ENCODE assay signal across 16 cellular contexts in the genomic region with DNA sequence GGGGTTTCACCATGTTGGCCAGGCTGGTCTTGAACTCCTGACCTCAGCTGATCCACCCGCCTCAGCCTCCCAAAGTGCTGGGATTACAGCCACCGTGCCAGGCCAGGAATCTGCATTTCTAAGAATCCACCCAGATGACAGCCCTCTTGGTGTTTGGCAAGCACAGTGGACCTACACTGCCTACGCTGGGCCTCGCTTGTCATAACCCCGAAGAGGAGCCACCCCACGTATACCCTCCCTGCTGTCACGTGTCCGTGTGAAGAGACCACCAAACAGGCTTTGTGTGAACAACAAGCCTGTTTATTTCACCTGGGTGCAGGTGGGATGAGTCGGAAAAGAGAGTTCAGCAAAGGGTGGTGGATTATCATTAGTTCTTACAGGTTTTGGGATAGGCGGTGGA. TPM values are rescaled to one million over a fixed set of nuclear protein-coding genes. Genes with fewer than 3 reads are reported as not detected.
DNase-seq lines count a peak whose midpoint lies in the region; ATAC-seq and TF ChIP-seq lines count a peak whose summit lies in the region.
"Not testable (repeated sequence)": the region's sequence is repeated elsewhere in the genome, so short reads cannot be mapped to it uniquely, and the experiment has no call there.
"Had no signal": no experiment of that assay in that cellular context is flagged by ENCODE, and none has a peak within 500 bp of the region (broad histone marks: within the 10 kb centered on the region; RNA-seq: fewer than 3 reads in every experiment).

No MANE protein-coding gene starts in this region.

- H3K9ac ChIP-seq in OCI-LY1 (ENCODE audit: low read length) = not testable (repeated sequence)

- H3F3A ChIP-seq in OCI-LY1 (ENCODE audit: insufficient read depth, low read length) = not testable (repeated sequence)

- not testable (repeated sequence) for H4K20me1 ChIP-seq in OCI-LY1 (ENCODE audit: insufficient read depth, low read length)

- peaks cover 34% of the 10 kb centered on the region for H3K79me2 ChIP-seq in OCI-LY1 (ENCODE audit: insufficient read depth, low read length)

- H3K4me1 ChIP-seq in Caco-2 (peaks cover 11% of the 10 kb centered on the region; the same call in 1 of the 2 replicates), OCI-LY1 (ENCODE audit: insufficient read depth, low read length, severe bottlenecking) (peaks cover 38% of the 10 kb centered on the region)

- DNase-seq in Caco-2; activated CD4-positive, alpha-beta T cell treated with anti-CD3 and anti-CD28 coated beads for 36 hours; activated naive CD4-positive, alpha-beta T cell treated with anti-CD3 and anti-CD28 coated beads for 36 hours; effector memory CD8-positive, alpha-beta T cell; mesothelial cell of epicardium (ENCODE audit: low spot score in 2 of 2, unreplicated experiment in 2 of 2); progenitor cell of endocrine pancreas (ENCODE audit: low spot score, unreplicated experiment): not testable (repeated sequence)

- H3K9me3 ChIP-seq in Caco-2; OCI-LY1 (ENCODE audit: low read length): not testable (repeated sequence)

- not testable (repeated sequence) for H3K9me2 ChIP-seq in OCI-LY1 (ENCODE audit: low read depth, low read length)

- not testable (repeated sequence) for BruUV-seq in Caco-2 (replicated peaks; lab: Mats Ljungman, UMichigan)

- not testable (repeated sequence) for ATAC-seq in activated CD4-positive, alpha-beta T cell treated with anti-CD3 and anti-CD28 coated beads for 36 hours; effector memory CD8-positive, alpha-beta T cell (replicated peaks)

- H3K36me3 Mint-ChIP-seq in Caco-2 (ENCODE audit: insufficient read depth, unreplicated experiment) = peaks cover 72% of the 10 kb centered on the region
- peaks cover 36% of the 10 kb centered on the region for H3K36me3 Mint-ChIP-seq in activated CD4-positive, alpha-beta T cell treated with anti-CD3 and anti-CD28 coated beads for 36 hours (ENCODE audit: low read depth)
- H3K36me3 Mint-ChIP-seq in activated naive CD4-positive, alpha-beta T cell treated with anti-CD3 and anti-CD28 coated beads for 36 hours (ENCODE audit: low read depth) = peaks cover 31% of the 10 kb centered on the region
- peaks cover 48% of the 10 kb centered on the region for H3K36me3 Mint-ChIP-seq in effector memory CD8-positive, alpha-beta T cell (ENCODE audit: insufficient read depth)
- peaks cover 33% of the 10 kb centered on the region for H3K36me3 Mint-ChIP-seq in mesothelial cell of epicardium
- peaks cover 28% of the 10 kb centered on the region for H3K36me3 Mint-ChIP-seq in progenitor cell of endocrine pancreas (ENCODE audit: insufficient read depth)

- not testable (repeated sequence) for H2AFZ ChIP-seq in OCI-LY1 (ENCODE audit: low read length)

- H3K4me3 Mint-ChIP-seq in Caco-2 (ENCODE audit: unreplicated experiment) (peak overlapping the region; percentile 95), mesothelial cell of epicardium (peak overlapping the region; percentile 93), progenitor cell of endocrine pancreas (ENCODE audit: low read depth) (peak overlapping the region; percentile 99)
- peak overlapping the region; percentile 90 for H3K4me3 Mint-ChIP-seq in activated CD4-positive, alpha-beta T cell treated with anti-CD3 and anti-CD28 coated beads for 36 hours
- H3K4me3 Mint-ChIP-seq in activated naive CD4-positive, alpha-beta T cell treated with anti-CD3 and anti-CD28 coated beads for 36 hours = peak overlapping the region; percentile 99
- H3K4me3 Mint-ChIP-seq in effector memory CD8-positive, alpha-beta T cell = peak overlapping the region; percentile 94 to 98

- H3K4me1 Mint-ChIP-seq in Caco-2 (ENCODE audit: low read depth, unreplicated experiment) (peaks cover 14% of the 10 kb centered on the region), mesothelial cell of epicardium (peaks cover 15% of the 10 kb centered on the region), progenitor cell of endocrine pancreas (ENCODE audit: low read depth) (peaks cover 15% of the 10 kb centered on the region)
- H3K4me1 Mint-ChIP-seq in activated CD4-positive, alpha-beta T cell treated with anti-CD3 and anti-CD28 coated beads for 36 hours = peaks cover 33% of the 10 kb centered on the region
- peaks cover 35% of the 10 kb centered on the region for H3K4me1 Mint-ChIP-seq in activated naive CD4-positive, alpha-beta T cell treated with anti-CD3 and anti-CD28 coated beads for 36 hours (ENCODE audit: low read depth)
- peaks cover 19 to 29% of the 10 kb centered on the region in 2 donors for H3K4me1 Mint-ChIP-seq in effector memory CD8-positive, alpha-beta T cell (ENCODE audit: low read depth in 2 of 2)

- H3K36me3 ChIP-seq in Caco-2 (ENCODE audit: control insufficient read depth, insufficient read depth, low read length) = not testable (repeated sequence)
- H3K36me3 ChIP-seq in OCI-LY1 (ENCODE audit: insufficient read depth, low read length) = peaks cover 50% of the 10 kb centered on the region

- POLR2A ChIA-PET in Caco-2 (lab: Charles Lee) = not testable (repeated sequence)
- POLR2A ChIA-PET in activated CD4-positive, alpha-beta T cell treated with anti-CD3 and anti-CD28 coated beads for 36 hours (lab: Charles Lee) = interaction anchor here (1.9 kb wide), 1 partner anchor 51 kb away, joined by 8 read pairs; a partner anchor contains a TSS

- H3K27me3 ChIP-seq in Caco-2 (replicated peaks; ENCODE audit: control insufficient read depth, insufficient read depth, low read length); OCI-LY1 (ENCODE audit: insufficient read depth, low read length): not testable (repeated sequence)

- H3K4me2 ChIP-seq in OCI-LY1 (ENCODE audit: low read length) = not testable (repeated sequence)

- not testable (repeated sequence) for TF ChIP-seq CTCF in Caco-2 (IDR thresholded peaks at IDR 0.05; ENCODE audit: insufficient read depth in 1 of 2, low read depth in 1 of 2, low read length in 1 of 2, severe bottlenecking in 1 of 2, unreplicated experiment in 1 of 2); OCI-LY1 (IDR thresholded peaks at IDR 0.05; ENCODE audit: low read length); mesothelial cell of epicardium (IDR thresholded peaks at IDR 0.05; ENCODE audit: unreplicated experiment); progenitor cell of endocrine pancreas (IDR thresholded peaks at IDR 0.05; ENCODE audit: unreplicated experiment)

- not testable (repeated sequence) for H3K9me3 Mint-ChIP-seq in Caco-2 (ENCODE audit: unreplicated experiment); activated CD4-positive, alpha-beta T cell treated with anti-CD3 and anti-CD28 coated beads for 36 hours (ENCODE audit: low read depth); activated naive CD4-positive, alpha-beta T cell treated with anti-CD3 and anti-CD28 coated beads for 36 hours; effector memory CD8-positive, alpha-beta T cell; mesothelial cell of epicardium; progenitor cell of endocrine pancreas (ENCODE audit: low read depth)

- H3K27ac Mint-ChIP-seq in Caco-2 (ENCODE audit: unreplicated experiment) (peak overlapping the region; percentile 97), mesothelial cell of epicardium (peak overlapping the region; percentile 98), progenitor cell of endocrine pancreas (peak overlapping the region; percentile 95)
- H3K27ac Mint-ChIP-seq in activated CD4-positive, alpha-beta T cell treated with anti-CD3 and anti-CD28 coated beads for 36 hours = peak overlapping the region; percentile 93
- H3K27ac Mint-ChIP-seq in activated naive CD4-positive, alpha-beta T cell treated with anti-CD3 and anti-CD28 coated beads for 36 hours = peak overlapping the region; percentile 97
- peak overlapping the region; percentile 98 to 100 for H3K27ac Mint-ChIP-seq in effector memory CD8-positive, alpha-beta T cell

- H3K27me3 Mint-ChIP-seq in Caco-2 (ENCODE audit: insufficient read depth, unreplicated experiment); activated CD4-positive, alpha-beta T cell treated with anti-CD3 and anti-CD28 coated beads for 36 hours; activated naive CD4-positive, alpha-beta T cell treated with anti-CD3 and anti-CD28 coated beads for 36 hours (ENCODE audit: low read depth); effector memory CD8-positive, alpha-beta T cell; mesothelial cell of epicardium (ENCODE audit: low read depth); progenitor cell of endocrine pancreas: not testable (repeated sequence)

- peak overlapping the region; percentile 94 for H3K27ac ChIP-seq in OCI-LY1 (ENCODE audit: low read depth, low read length, poor library complexity, severe bottlenecking)

- H3K4me3 ChIP-seq in Caco-2 (ENCODE audit: low read depth, low read length); OCI-LY1 (ENCODE audit: low read depth, low read length, poor library complexity, severe bottlenecking): not testable (repeated sequence)

- CTCF ChIA-PET in Caco-2 (lab: Charles Lee) = not testable (repeated sequence)
- CTCF ChIA-PET in activated CD4-positive, alpha-beta T cell treated with anti-CD3 and anti-CD28 coated beads for 36 hours (lab: Charles Lee) = interaction anchor here (1.2 kb wide), 1 partner anchor 378 kb away, joined by 4 read pairs; no protein-coding TSS in a partner anchor
- CTCF ChIA-PET in activated naive CD4-positive, alpha-beta T cell treated with anti-CD3 and anti-CD28 coated beads for 36 hours (lab: Charles Lee) = interaction anchor here (1.5 to 1.6 kb wide), 2 partner anchors 49 to 51 kb away, joined by 3 to 5 read pairs; a partner anchor contains a TSS

- intact Hi-C loops in Caco-2 (cut with micrococcal nuclease; ENCODE audit: unreplicated experiment) = loop anchor here (2.0 kb wide), 1 partner anchor 52 kb away; a partner anchor contains a TSS
- intact Hi-C loops in activated CD4-positive, alpha-beta T cell treated with anti-CD3 and anti-CD28 coated beads for 36 hours (cut with DNase I, micrococcal nuclease) = loop anchor here (5.0 to 10.0 kb wide), 2 partner anchors 168 to 375 kb away; a partner anchor contains a TSS
- intact Hi-C loops in activated naive CD4-positive, alpha-beta T cell treated with anti-CD3 and anti-CD28 coated beads for 36 hours (cut with micrococcal nuclease) = loop anchor here (5.0 kb wide), 3 partner anchors 120 to 375 kb away; a partner anchor contains a TSS

RNA-seq across cellular contexts. Expression of a gene that starts 50.0 kb away (rescaled TPM):
- total RNA-seq in Caco-2 (2022) = 23.4 and 26.4 TPM in 2 replicates
- total RNA-seq in activated CD4-positive, alpha-beta T cell treated with anti-CD3 and anti-CD28 coated beads for 36 hours = 10 to 100 TPM; 11.5 to 14.0 TPM
- 10 to 100 TPM in 1 of 2 experiments, 1 to 10 TPM in 1; 9.5 to 10.7 TPM for total RNA-seq in activated naive CD4-positive, alpha-beta T cell treated with anti-CD3 and anti-CD28 coated beads for 36 hours
- total RNA-seq in mesothelial cell of epicardium = 5.3 to 5.9 TPM (median 5.6 TPM) in 3 replicates
- total RNA-seq in progenitor cell of endocrine pancreas = 9.5 and 9.7 TPM in 2 replicates
- total RNA-seq: cardiac septum had no signal

RNA-seq across cellular contexts. Expression of a gene that starts 50.2 kb away (rescaled TPM):
- total RNA-seq in Caco-2 (2022) (106 and 110 TPM in 2 replicates), mesothelial cell of epicardium (45.4 to 52.5 TPM (median 46.1 TPM) in 3 replicates), progenitor cell of endocrine pancreas (63.9 and 69.2 TPM in 2 replicates)
- total RNA-seq in activated CD4-positive, alpha-beta T cell treated with anti-CD3 and anti-CD28 coated beads for 36 hours = 100 to 1,000 TPM; 179 to 206 TPM
- total RNA-seq in activated naive CD4-positive, alpha-beta T cell treated with anti-CD3 and anti-CD28 coated beads for 36 hours = 100 to 1,000 TPM; 269 to 287 TPM

RNA-seq across cellular contexts. Expression of a gene that starts 51.4 kb away (rescaled TPM):
- 129 and 139 TPM in 2 replicates for total RNA-seq in Caco-2 (2022)
- 10 to 100 TPM; 32.7 to 34.5 TPM for total RNA-seq in activated CD4-positive, alpha-beta T cell treated with anti-CD3 and anti-CD28 coated beads for 36 hours
- 10 to 100 TPM; 37.7 to 39.8 TPM for total RNA-seq in activated naive CD4-positive, alpha-beta T cell treated with anti-CD3 and anti-CD28 coated beads for 36 hours
- total RNA-seq in mesothelial cell of epicardium = 51.8 to 58.4 TPM (median 54.1 TPM) in 3 replicates
- total RNA-seq in progenitor cell of endocrine pancreas = 89.3 and 89.6 TPM in 2 replicates

RNA-seq across cellular contexts. Expression of a gene that starts 51.9 kb away (rescaled TPM):
- not detected in 2 replicates for total RNA-seq in Caco-2 (2022)
- total RNA-seq in activated CD4-positive, alpha-beta T cell treated with anti-CD3 and anti-CD28 coated beads for 36 hours = not detected
- not detected for total RNA-seq in activated naive CD4-positive, alpha-beta T cell treated with anti-CD3 and anti-CD28 coated beads for 36 hours
- total RNA-seq in mesothelial cell of epicardium = not detected in 3 replicates
- total RNA-seq in progenitor cell of endocrine pancreas = not detected in 2 replicates
- total RNA-seq: cardiac septum, dermis blood vessel endothelial cell, endothelial cell of umbilical vein, HepG2, lower lobe of right lung, ovary, right atrium auricular region, SK-MEL-5, spleen had no signal
